ENCODE assay signal across 15 cellular contexts in genomic region chr2:175964195-175964594, GRCh38. TPM values are rescaled to one million over a fixed set of nuclear protein-coding genes. Genes with fewer than 3 reads are reported as not detected.
DNase-seq lines count a peak whose midpoint lies in the region; TF ChIP-seq lines count a peak whose summit lies in the region.
"Had no signal": no experiment of that assay in that cellular context is flagged by ENCODE, and none has a peak within 500 bp of the region (broad histone marks: within the 10 kb centered on the region; RNA-seq: fewer than 3 reads in every experiment).

No MANE protein-coding gene starts in this region.

- TF ChIP-seq CTCF in mesothelial cell of epicardium (IDR thresholded peaks at IDR 0.05; ENCODE audit: unreplicated experiment) (no peak), GM13977 (IDR thresholded peaks at IDR 0.05; ENCODE audit: extremely low read depth, insufficient read depth, missing control alignments) (no peak)

- H3K4me3 Mint-ChIP-seq in mesothelial cell of epicardium, result no peak overlapping the region
- H3K4me3 Mint-ChIP-seq: activated CD4-positive, alpha-beta T cell treated with anti-CD3 and anti-CD28 coated beads, Interleukin-2, amount 10 ng/mL, durations not matched to agents 7 days and 5 days; activated T-helper 17 cell treated with anti-CD3 and anti-CD28 coated beads, Interleukin-2, amount 50 U/mL, for 72 hours; memory B cell had no signal

- in situ Hi-C loops in GM13977 (cut with MboI; ENCODE audit: low pct_unique_long_range_greater_than_20kb, low sequenced_read_pairs, unreplicated experiment), result no loop called here

- H3K4me1 Mint-ChIP-seq in mesothelial cell of epicardium, result peaks cover 8% of the 10 kb centered on the region
- H3K4me1 Mint-ChIP-seq: activated CD4-positive, alpha-beta T cell treated with anti-CD3 and anti-CD28 coated beads, Interleukin-2, amount 10 ng/mL, durations not matched to agents 7 days and 5 days; memory B cell had no signal

- peaks cover 40% of the 10 kb centered on the region for H3K36me3 Mint-ChIP-seq in mesothelial cell of epicardium

- H3K9me3 Mint-ChIP-seq in mesothelial cell of epicardium, result peaks cover 30% of the 10 kb centered on the region
- H3K9me3 Mint-ChIP-seq: activated T-helper 17 cell treated with anti-CD3 and anti-CD28 coated beads, Interleukin-2, amount 50 U/mL, for 72 hours; memory B cell had no signal

- DNase-seq in NCI-H1417 (lab: John Stamatoyannopoulos, UW) (peak in 2 of 3 experiments; percentile 15 to 78), NCI-H1417 treated with DMSO at 0.1 percent for 48 hours (lab: John Stamatoyannopoulos, UW) (no peak), HuH-7 (ENCODE audit: low spot score) (peak; percentile 4), SHP77 treated with DMSO at 0.1 percent for 48 hours (lab: John Stamatoyannopoulos, UW) (peak; percentile 11), left kidney (ENCODE audit: low read depth, low spot score) (peak; percentile 8), ureter (ENCODE audit: low spot score) (no peak), mesothelial cell of epicardium (ENCODE audit: low spot score in 2 of 2, unreplicated experiment in 2 of 2) (no peak), GM13977 (ENCODE audit: low spot score) (no peak)
- DNase-seq: activated CD4-positive, alpha-beta T cell treated with anti-CD3 and anti-CD28 coated beads, Interleukin-2, amount 10 ng/mL, durations not matched to agents 7 days and 5 days; NCI-H774; stimulated activated CD4-positive, alpha-beta T cell treated with anti-CD3 and anti-CD28 coated beads, Interleukin-15, amount 100 ng/mL, for 24 hours; T-helper 1 cell; trophoblast cell had no signal

- H3K27me3 Mint-ChIP-seq in mesothelial cell of epicardium (ENCODE audit: low read depth), result no peaks in the 10 kb centered on the region
- H3K27me3 Mint-ChIP-seq: activated CD4-positive, alpha-beta T cell treated with anti-CD3 and anti-CD28 coated beads, Interleukin-2, amount 10 ng/mL, durations not matched to agents 7 days and 5 days; activated T-helper 17 cell treated with anti-CD3 and anti-CD28 coated beads, Interleukin-2, amount 50 U/mL, for 72 hours; memory B cell had no signal

- H3K27ac Mint-ChIP-seq in mesothelial cell of epicardium, result no peak overlapping the region
- H3K27ac Mint-ChIP-seq: activated CD4-positive, alpha-beta T cell treated with anti-CD3 and anti-CD28 coated beads, Interleukin-2, amount 10 ng/mL, durations not matched to agents 7 days and 5 days; activated T-helper 17 cell treated with anti-CD3 and anti-CD28 coated beads, Interleukin-2, amount 50 U/mL, for 72 hours; memory B cell had no signal

RNA-seq across cellular contexts. Expression of gene LNPK, which starts 37.9 kb away (rescaled TPM):
- total RNA-seq in ureter, result 32.5 TPM
- 29.4 to 31.7 TPM (median 30.2 TPM) in 3 replicates for total RNA-seq in mesothelial cell of epicardium

Comparison
In these comparisons a context has a peak if more than half of its experiments do, and no peak if none do; other contexts are left out.
1. DNase-seq: peak in NCI-H1417 (2 of 3), HuH-7 (single experiment), SHP77 treated with DMSO at 0.1 percent for 48 hours (single experiment) and left kidney (single experiment); none in NCI-H1417 treated with DMSO at 0.1 percent for 48 hours (single experiment), ureter (single experiment), mesothelial cell of epicardium (0 of 2) and GM13977 (single experiment).